14 cellular contexts compared by ENCODE assay signal in the genomic region with DNA sequence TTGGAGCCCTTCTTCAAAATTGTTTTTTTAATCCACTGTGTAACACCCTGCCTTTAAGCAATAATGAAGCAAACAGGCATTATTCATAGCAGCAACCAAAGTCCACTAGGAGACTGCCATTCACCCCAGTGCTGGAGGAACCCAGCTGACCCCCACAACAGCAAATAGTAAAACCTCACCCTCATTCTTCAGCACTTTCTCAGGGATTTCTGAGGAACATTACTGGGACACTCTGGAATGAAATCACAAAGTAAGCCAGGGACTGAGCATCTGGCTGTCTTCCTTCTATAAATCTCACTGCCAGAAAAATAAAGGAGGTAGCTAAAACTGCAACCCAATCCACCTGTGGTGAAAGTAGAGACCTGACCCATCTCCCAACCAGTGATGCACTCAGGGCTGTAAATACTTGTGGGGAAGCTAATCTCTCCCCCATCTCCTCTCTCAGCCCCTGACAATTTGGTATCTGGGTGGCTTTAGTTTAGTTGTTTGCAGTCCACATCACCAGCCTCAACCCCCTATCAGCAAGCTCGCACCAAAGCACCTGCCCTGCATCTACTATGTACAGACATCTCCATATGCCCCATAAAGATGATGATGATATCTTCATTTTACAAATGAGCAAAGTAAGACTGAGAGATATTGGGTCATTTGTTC. TPM values are rescaled to one million over a fixed set of nuclear protein-coding genes. Genes with fewer than 3 reads are reported as not detected.
DNase-seq lines count a peak whose midpoint lies in the region; ATAC-seq and TF ChIP-seq lines count a peak whose summit lies in the region.
"Had no signal": no experiment of that assay in that cellular context is flagged by ENCODE, and none has a peak within 500 bp of the region (broad histone marks: within the 10 kb centered on the region; RNA-seq: fewer than 3 reads in every experiment).

No MANE protein-coding gene starts in this region.

- no peaks in the 10 kb centered on the region for H3K36me3 ChIP-seq in body of pancreas (replicated peaks in 1 of 2; ENCODE audit: insufficient read depth in 1 of 2, low read depth in 2 of 2)
- no peaks in the 10 kb centered on the region for H3K36me3 ChIP-seq in psoas muscle (ENCODE audit: insufficient read depth in 1 of 2, low read depth in 1 of 2)
- H3K36me3 ChIP-seq: MG63, suprapubic skin had no signal

- CTCF ChIA-PET in AG04450 (lab: Charles Lee): interaction anchor here (1.1 to 1.6 kb wide), 2 partner anchors 14 to 115 kb away, joined by 3 read pairs; no protein-coding TSS in a partner anchor

- peak overlapping the region; percentile 87 for H3K27ac ChIP-seq in AG04450 (ENCODE audit: low read depth, low read length)
- peak overlapping the region in 1 of 4 donors; percentile 23 for H3K27ac ChIP-seq in body of pancreas
- peak overlapping the region; percentile 86 for H3K27ac ChIP-seq in right cardiac atrium (ENCODE audit: low read length)
- H3K27ac ChIP-seq in psoas muscle: no peak overlapping the region

- H3K4me3 ChIP-seq in AG04450 (ENCODE audit: low read depth, low read length) (no peak overlapping the region), body of pancreas (no peak overlapping the region), right cardiac atrium (ENCODE audit: low read length) (no peak overlapping the region), psoas muscle (no peak overlapping the region)
- H3K4me3 ChIP-seq: GM12878, MG63, suprapubic skin had no signal

- no peaks in the 10 kb centered on the region for H3K27me3 ChIP-seq in AG04450 (ENCODE audit: control insufficient read depth, insufficient read depth, low read length)
- H3K27me3 ChIP-seq in body of pancreas: no peaks in the 10 kb centered on the region
- no peaks in the 10 kb centered on the region for H3K27me3 ChIP-seq in right cardiac atrium (ENCODE audit: control insufficient read depth, insufficient read depth)
- no peaks in the 10 kb centered on the region for H3K27me3 ChIP-seq in psoas muscle (ENCODE audit: insufficient read depth in 3 of 3, low read length in 2 of 3)
- H3K27me3 ChIP-seq: MG63, suprapubic skin had no signal

- POLR2A ChIA-PET in AG04450 (lab: Yijun Ruan, JAX): interaction anchor here (0.9 to 2.4 kb wide), 13 partner anchors 8 to 102 kb away, joined by 3 to 29 read pairs (median 6); a partner anchor contains a TSS

- H3K9me3 ChIP-seq in AG04450 (ENCODE audit: control insufficient read depth, insufficient read depth, low read length) (peaks cover 7% of the 10 kb centered on the region), body of pancreas (peaks cover 0 to 10% (median 0%) of the 10 kb centered on the region in 3 donors), right cardiac atrium (ENCODE audit: control insufficient read depth, low read length) (no peaks in the 10 kb centered on the region), psoas muscle (peaks cover 5% of the 10 kb centered on the region)
- H3K9me3 ChIP-seq: suprapubic skin had no signal

- no peak for TF ChIP-seq CTCF in AG04450 (IDR thresholded peaks at IDR 0.05; ENCODE audit: low read depth, low read length)
- TF ChIP-seq CTCF in body of pancreas (IDR thresholded peaks at IDR 0.05): no peak
- no peak for TF ChIP-seq CTCF in psoas muscle (IDR thresholded peaks at IDR 0.05)

- intact Hi-C loops in body of pancreas (cut with DNase I) (no loop called here), right cardiac atrium (cut with DNase I) (loop anchor here in 1 of 4 donors (5.0 kb wide), 1 partner anchor 46 kb away; a partner anchor contains a TSS), psoas muscle (cut with DNase I) (no loop called here)

- peak; percentile 33 for ATAC-seq in body of pancreas
- peak; percentile 58 to 77 for ATAC-seq in right cardiac atrium
- peak in 3 of 4 donors; percentile 41 to 74 (median 72) for ATAC-seq in psoas muscle
- no peak for ATAC-seq in GM19023 (IDR thresholded peaks at IDR 0.05; ENCODE audit: unreplicated experiment)
- no peak for ATAC-seq in GM21576 (IDR thresholded peaks at IDR 0.05; ENCODE audit: unreplicated experiment)
- ATAC-seq in HG03439 (IDR thresholded peaks at IDR 0.05; ENCODE audit: unreplicated experiment): no peak
- ATAC-seq: GM12878 had no signal

- TF ChIP-seq POLR2A in body of pancreas (IDR thresholded peaks at IDR 0.05): no peak

- DNase-seq in AG04450 (ENCODE audit: low read depth, low spot score) (peak; percentile 56), body of pancreas (no peak), right cardiac atrium (no peak), psoas muscle (peak in 1 of 2 donors; percentile 23), SIG-M5 treated with dmso at 0.1 percent for 504 hours (lab: John Stamatoyannopoulos, UW; ENCODE audit: unreplicated experiment) (no peak)
- DNase-seq: DMS153, kidney glomerular epithelial cell, NCI-H345 had no signal

- H3K4me1 ChIP-seq in body of pancreas (no peaks in the 10 kb centered on the region), right cardiac atrium (ENCODE audit: control insufficient read depth, insufficient read depth, low read length) (peaks cover 4% of the 10 kb centered on the region), psoas muscle (no peaks in the 10 kb centered on the region)

- WGBS in body of pancreas, 2 donors: 80 to 89% methylated on average over 1 of the region's 1 CpG
- 56% methylated on average over 1 of the region's 1 CpG for WGBS in right cardiac atrium
- WGBS in psoas muscle, 3 donors: 96 to 100% (median 98%) methylated on average over 1 of the region's 1 CpG

RNA-seq across cellular contexts. Expression of a gene that starts 47.1 kb away (rescaled TPM):
- 493 and 591 TPM in 2 replicates for polyA plus RNA-seq in AG04450 (2011; rRNA removed)
- 196 and 210 TPM in 2 replicates for polyA minus RNA-seq in AG04450 (2011; rRNA and poly(A)+ RNA removed)
- 100 to 1,000 TPM; 112 to 314 TPM for total RNA-seq in body of pancreas
- 100 to 1,000 TPM; 112 to 192 (median 171) TPM for total RNA-seq in right cardiac atrium
- 165 TPM for polyA plus RNA-seq in right cardiac atrium
- 10 to 100 TPM; 36.1 to 83.0 (median 61.9) TPM for total RNA-seq in psoas muscle
- 10 to 100 TPM; 29.4 to 32.1 (median 30.4) TPM for polyA plus RNA-seq in psoas muscle

Comparison
In these comparisons a context has a peak if more than half of its experiments do, and no peak if none do; other contexts are left out.
1. ATAC-seq: peak in body of pancreas (single experiment), right cardiac atrium (2 of 2) and psoas muscle (3 of 4); none in GM19023 (single experiment), GM21576 (single experiment) and HG03439 (single experiment).